ENCODE assay signal across 1 cellular context in the genomic region with DNA sequence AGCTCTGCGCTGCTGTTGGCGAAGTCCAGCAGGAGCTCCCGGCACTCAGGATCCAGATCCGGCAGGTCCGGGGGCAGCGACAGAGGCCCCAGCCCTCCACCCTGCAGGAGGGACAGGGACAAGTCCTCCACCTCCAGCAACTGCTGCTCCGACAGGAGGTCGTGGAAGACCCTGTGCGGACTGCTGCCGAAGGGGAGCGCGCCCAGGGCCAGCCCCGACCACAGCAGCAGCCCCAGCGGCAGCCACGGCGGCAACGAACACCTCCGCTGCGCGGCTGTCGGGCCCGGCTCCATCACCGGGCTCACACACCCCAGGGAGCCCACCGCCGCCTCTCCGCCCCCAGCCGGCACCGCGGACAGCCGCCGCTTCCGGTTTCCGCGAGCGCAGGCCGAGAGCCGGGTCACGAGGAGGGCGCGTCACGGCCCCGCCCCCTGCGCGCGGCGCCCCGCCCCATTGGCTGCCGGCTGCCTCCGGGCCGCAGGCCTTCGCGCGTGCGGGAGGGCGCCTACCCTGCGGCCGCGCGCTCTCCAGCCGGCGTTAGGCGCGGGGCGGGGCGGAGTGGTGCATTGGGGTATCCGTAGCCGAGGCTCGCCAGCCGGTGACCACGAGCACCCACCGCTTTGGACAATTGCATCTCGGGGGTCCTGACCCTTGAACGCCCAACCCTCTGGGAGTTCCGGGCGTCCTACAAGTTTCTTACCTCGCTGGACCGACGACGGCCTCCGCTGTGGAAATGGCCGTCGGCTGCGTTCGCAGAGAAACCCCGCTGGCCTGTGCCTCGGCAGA.
A peak's percentile ranks its signal among the peaks of the same experiment; 100 is the strongest.
TF ChIP-seq lines count a peak whose summit lies in the region.

A gene with protein sequence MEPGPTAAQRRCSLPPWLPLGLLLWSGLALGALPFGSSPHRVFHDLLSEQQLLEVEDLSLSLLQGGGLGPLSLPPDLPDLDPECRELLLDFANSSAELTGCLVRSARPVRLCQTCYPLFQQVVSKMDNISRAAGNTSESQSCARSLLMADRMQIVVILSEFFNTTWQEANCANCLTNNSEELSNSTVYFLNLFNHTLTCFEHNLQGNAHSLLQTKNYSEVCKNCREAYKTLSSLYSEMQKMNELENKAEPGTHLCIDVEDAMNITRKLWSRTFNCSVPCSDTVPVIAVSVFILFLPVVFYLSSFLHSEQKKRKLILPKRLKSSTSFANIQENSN (minus strand): TSS at position 383 of the 786 bp plus-strand sequence. CDS start 90 bp downstream, at position 293.

TF ChIP-seq in HepG2, 621 proteins besides CTCF, POLR2A, EP300 and RAD21 (continued from another document and continues in another):
- TF ChIP-seq, protein P1, sequence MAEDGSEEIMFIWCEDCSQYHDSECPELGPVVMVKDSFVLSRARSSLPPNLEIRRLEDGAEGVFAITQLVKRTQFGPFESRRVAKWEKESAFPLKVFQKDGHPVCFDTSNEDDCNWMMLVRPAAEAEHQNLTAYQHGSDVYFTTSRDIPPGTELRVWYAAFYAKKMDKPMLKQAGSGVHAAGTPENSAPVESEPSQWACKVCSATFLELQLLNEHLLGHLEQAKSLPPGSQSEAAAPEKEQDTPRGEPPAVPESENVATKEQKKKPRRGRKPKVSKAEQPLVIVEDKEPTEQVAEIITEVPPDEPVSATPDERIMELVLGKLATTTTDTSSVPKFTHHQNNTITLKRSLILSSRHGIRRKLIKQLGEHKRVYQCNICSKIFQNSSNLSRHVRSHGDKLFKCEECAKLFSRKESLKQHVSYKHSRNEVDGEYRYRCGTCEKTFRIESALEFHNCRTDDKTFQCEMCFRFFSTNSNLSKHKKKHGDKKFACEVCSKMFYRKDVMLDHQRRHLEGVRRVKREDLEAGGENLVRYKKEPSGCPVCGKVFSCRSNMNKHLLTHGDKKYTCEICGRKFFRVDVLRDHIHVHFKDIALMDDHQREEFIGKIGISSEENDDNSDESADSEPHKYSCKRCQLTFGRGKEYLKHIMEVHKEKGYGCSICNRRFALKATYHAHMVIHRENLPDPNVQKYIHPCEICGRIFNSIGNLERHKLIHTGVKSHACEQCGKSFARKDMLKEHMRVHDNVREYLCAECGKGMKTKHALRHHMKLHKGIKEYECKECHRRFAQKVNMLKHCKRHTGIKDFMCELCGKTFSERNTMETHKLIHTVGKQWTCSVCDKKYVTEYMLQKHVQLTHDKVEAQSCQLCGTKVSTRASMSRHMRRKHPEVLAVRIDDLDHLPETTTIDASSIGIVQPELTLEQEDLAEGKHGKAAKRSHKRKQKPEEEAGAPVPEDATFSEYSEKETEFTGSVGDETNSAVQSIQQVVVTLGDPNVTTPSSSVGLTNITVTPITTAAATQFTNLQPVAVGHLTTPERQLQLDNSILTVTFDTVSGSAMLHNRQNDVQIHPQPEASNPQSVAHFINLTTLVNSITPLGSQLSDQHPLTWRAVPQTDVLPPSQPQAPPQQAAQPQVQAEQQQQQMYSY (CRISPR knock-in tag; IDR thresholded peaks at IDR 0.05), result peak; percentile 25; the same call in 1 of the 2 replicates
- TF ChIP-seq ZNF136 (CRISPR knock-in tag; IDR thresholded peaks at IDR 0.05; ENCODE audit: low read depth) (0 out of 2 replicates have a peak, but pooled peaks have one; percentile 51), DMAP1 (CRISPR knock-in tag; IDR thresholded peaks at IDR 0.05) (peak; percentile 53; the same call in 1 of the 2 replicates), THAP11 (CRISPR knock-in tag; IDR thresholded peaks at IDR 0.05) (peak; percentile 62; the same call in 1 of the 2 replicates), PCBP1 (IDR thresholded peaks at IDR 0.05; ENCODE audit: borderline replicate concordance, low read depth, low read length) (no peak), HOXA3 (CRISPR knock-in tag; IDR thresholded peaks at IDR 0.05) (peak; percentile 94), ZNF773 (CRISPR knock-in tag; IDR thresholded peaks at IDR 0.05; ENCODE audit: borderline replicate concordance) (no peak; the same call in 1 of the 2 replicates), TEAD3 (CRISPR knock-in tag; optimal IDR thresholded peaks at IDR 0.05; ENCODE audit: borderline replicate concordance) (no peak), ZNF530 (CRISPR knock-in tag; IDR thresholded peaks at IDR 0.05; ENCODE audit: low read depth) (no peak), JUND (CRISPR knock-in tag; IDR thresholded peaks at IDR 0.05) (no peak; the same call in 1 of the 2 replicates), ZNF577 (CRISPR knock-in tag; IDR thresholded peaks at IDR 0.05; ENCODE audit: borderline replicate concordance, low read depth) (no peak), ZNF260 (CRISPR knock-in tag; IDR thresholded peaks at IDR 0.05; ENCODE audit: borderline replicate concordance, low read depth) (no peak), ZFP90 (CRISPR knock-in tag; IDR thresholded peaks at IDR 0.05; ENCODE audit: borderline replicate concordance) (no peak), ZZZ3 (CRISPR knock-in tag; IDR thresholded peaks at IDR 0.05; ENCODE audit: borderline replicate concordance) (peak; percentile 48; the same call in 1 of the 2 replicates), ZNF749 (CRISPR knock-in tag; IDR thresholded peaks at IDR 0.05; ENCODE audit: borderline replicate concordance) (peak; percentile 99), RORA (CRISPR knock-in tag; IDR thresholded peaks at IDR 0.05) (no peak), ZNF496 (CRISPR knock-in tag; IDR thresholded peaks at IDR 0.05; ENCODE audit: insufficient replicate concordance) (no peak), RELA (CRISPR knock-in tag; IDR thresholded peaks at IDR 0.05) (no peak), GATA4 (IDR thresholded peaks at IDR 0.05; ENCODE audit: borderline replicate concordance, low read depth) (peak; percentile 5; the same call in 1 of the 2 replicates), ZSCAN20 (CRISPR knock-in tag; IDR thresholded peaks at IDR 0.05; ENCODE audit: borderline replicate concordance) (peak; percentile 23; the same call in 1 of the 2 replicates), ATF7 (IDR thresholded peaks at IDR 0.05) (no peak), ATF7 (CRISPR knock-in tag; IDR thresholded peaks at IDR 0.05) (no peak), ZNF547 (CRISPR knock-in tag; IDR thresholded peaks at IDR 0.05) (0 out of 2 replicates have a peak, but pooled peaks have one; percentile 84), ATRX (CRISPR knock-in tag; IDR thresholded peaks at IDR 0.05; ENCODE audit: borderline replicate concordance) (no peak), CHD2 (IDR thresholded peaks at IDR 0.05; ENCODE audit: low read depth, low read length) (no peak), SNRNP70 (IDR thresholded peaks at IDR 0.05; ENCODE audit: low read depth, low read length) (no peak), YEATS2 (CRISPR knock-in tag; IDR thresholded peaks at IDR 0.05; ENCODE audit: borderline replicate concordance) (0 out of 2 replicates have a peak, but pooled peaks have one; percentile 32), RBFOX2 (IDR thresholded peaks at IDR 0.05; ENCODE audit: low read depth, low read length) (peak; percentile 84), SP4 (CRISPR knock-in tag; IDR thresholded peaks at IDR 0.05) (peak; percentile 94), ZNF616 (CRISPR knock-in tag; IDR thresholded peaks at IDR 0.05; ENCODE audit: low read depth) (peak; percentile 94; the same call in 1 of the 2 replicates), ZFP37 (CRISPR knock-in tag; IDR thresholded peaks at IDR 0.05; ENCODE audit: borderline replicate concordance) (no peak), MTA3 (CRISPR knock-in tag; IDR thresholded peaks at IDR 0.05) (no peak), ZNF788 (CRISPR knock-in tag; IDR thresholded peaks at IDR 0.05; ENCODE audit: borderline replicate concordance) (0 out of 2 replicates have a peak, but pooled peaks have one; percentile 40), FOSL1 (CRISPR knock-in tag; IDR thresholded peaks at IDR 0.05; ENCODE audit: borderline replicate concordance) (no peak), IKZF4 (CRISPR knock-in tag; IDR thresholded peaks at IDR 0.05; ENCODE audit: borderline replicate concordance, low read depth, not compliant biosample characterization) (peak; percentile 95), ZNF607 (CRISPR knock-in tag; IDR thresholded peaks at IDR 0.05; ENCODE audit: borderline replicate concordance) (peak; percentile 95), ZSCAN9 (CRISPR knock-in tag; IDR thresholded peaks at IDR 0.05; ENCODE audit: borderline replicate concordance) (0 out of 2 replicates have a peak, but pooled peaks have one; percentile 47), ZNF3 (CRISPR knock-in tag; IDR thresholded peaks at IDR 0.05) (no peak), PHF21A (CRISPR knock-in tag; IDR thresholded peaks at IDR 0.05) (peak; percentile 56)
- TF ChIP-seq, protein P2, sequence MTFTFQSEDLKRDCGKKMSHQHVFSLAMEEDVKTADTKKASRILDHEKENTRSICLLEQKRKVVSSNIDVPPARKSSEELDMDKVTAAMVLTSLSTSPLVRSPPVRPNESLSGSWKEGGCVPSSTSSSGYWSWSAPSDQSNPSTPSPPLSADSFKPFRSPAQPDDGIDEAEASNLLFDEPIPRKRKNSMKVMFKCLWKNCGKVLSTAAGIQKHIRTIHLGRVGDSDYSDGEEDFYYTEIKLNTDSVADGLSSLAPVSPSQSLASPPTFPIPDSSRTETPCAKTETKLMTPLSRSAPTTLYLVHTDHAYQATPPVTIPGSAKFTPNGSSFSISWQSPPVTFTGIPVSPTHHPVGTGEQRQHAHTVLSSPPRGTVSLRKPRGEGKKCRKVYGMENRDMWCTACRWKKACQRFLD (CRISPR knock-in tag; IDR thresholded peaks at IDR 0.05; ENCODE audit: borderline replicate concordance), result peak; percentile 29; the same call in 1 of the 2 replicates
- TF ChIP-seq, protein P3, sequence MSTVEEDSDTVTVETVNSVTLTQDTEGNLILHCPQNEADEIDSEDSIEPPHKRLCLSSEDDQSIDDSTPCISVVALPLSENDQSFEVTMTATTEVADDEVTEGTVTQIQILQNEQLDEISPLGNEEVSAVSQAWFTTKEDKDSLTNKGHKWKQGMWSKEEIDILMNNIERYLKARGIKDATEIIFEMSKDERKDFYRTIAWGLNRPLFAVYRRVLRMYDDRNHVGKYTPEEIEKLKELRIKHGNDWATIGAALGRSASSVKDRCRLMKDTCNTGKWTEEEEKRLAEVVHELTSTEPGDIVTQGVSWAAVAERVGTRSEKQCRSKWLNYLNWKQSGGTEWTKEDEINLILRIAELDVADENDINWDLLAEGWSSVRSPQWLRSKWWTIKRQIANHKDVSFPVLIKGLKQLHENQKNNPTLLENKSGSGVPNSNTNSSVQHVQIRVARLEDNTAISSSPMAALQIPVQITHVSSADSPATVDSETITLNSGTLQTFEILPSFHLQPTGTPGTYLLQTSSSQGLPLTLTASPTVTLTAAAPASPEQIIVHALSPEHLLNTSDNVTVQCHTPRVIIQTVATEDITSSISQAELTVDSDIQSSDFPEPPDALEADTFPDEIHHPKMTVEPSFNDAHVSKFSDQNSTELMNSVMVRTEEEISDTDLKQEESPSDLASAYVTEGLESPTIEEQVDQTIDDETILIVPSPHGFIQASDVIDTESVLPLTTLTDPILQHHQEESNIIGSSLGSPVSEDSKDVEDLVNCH (CRISPR knock-in tag; IDR thresholded peaks at IDR 0.05), result no peak
- TF ChIP-seq, protein P4, sequence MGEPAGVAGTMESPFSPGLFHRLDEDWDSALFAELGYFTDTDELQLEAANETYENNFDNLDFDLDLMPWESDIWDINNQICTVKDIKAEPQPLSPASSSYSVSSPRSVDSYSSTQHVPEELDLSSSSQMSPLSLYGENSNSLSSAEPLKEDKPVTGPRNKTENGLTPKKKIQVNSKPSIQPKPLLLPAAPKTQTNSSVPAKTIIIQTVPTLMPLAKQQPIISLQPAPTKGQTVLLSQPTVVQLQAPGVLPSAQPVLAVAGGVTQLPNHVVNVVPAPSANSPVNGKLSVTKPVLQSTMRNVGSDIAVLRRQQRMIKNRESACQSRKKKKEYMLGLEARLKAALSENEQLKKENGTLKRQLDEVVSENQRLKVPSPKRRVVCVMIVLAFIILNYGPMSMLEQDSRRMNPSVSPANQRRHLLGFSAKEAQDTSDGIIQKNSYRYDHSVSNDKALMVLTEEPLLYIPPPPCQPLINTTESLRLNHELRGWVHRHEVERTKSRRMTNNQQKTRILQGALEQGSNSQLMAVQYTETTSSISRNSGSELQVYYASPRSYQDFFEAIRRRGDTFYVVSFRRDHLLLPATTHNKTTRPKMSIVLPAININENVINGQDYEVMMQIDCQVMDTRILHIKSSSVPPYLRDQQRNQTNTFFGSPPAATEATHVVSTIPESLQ (CRISPR knock-in tag; conservative IDR thresholded peaks at IDR 0.05), result no peak
- TF ChIP-seq, protein P5, sequence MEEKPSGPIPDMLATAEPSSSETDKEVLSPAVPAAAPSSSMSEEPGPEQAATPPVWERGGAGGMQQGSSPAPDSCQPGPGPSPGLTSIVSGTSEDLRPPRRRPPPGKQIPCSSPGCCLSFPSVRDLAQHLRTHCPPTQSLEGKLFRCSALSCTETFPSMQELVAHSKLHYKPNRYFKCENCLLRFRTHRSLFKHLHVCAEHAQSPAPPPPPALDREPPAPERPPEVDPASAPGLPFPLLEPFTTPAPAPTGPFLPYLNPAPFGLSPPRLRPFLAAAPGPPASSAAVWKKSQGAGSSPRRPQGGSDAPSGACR (CRISPR knock-in tag; IDR thresholded peaks at IDR 0.05), result no peak
- TF ChIP-seq, protein P6, sequence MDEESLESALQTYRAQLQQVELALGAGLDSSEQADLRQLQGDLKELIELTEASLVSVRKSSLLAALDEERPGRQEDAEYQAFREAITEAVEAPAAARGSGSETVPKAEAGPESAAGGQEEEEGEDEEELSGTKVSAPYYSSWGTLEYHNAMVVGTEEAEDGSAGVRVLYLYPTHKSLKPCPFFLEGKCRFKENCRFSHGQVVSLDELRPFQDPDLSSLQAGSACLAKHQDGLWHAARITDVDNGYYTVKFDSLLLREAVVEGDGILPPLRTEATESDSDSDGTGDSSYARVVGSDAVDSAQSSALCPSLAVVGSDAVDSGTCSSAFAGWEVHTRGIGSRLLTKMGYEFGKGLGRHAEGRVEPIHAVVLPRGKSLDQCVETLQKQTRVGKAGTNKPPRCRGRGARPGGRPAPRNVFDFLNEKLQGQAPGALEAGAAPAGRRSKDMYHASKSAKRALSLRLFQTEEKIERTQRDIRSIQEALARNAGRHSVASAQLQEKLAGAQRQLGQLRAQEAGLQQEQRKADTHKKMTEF (CRISPR knock-in tag; IDR thresholded peaks at IDR 0.05), result peak; percentile 53; the same call in 1 of the 2 replicates
- TF ChIP-seq, protein P7, sequence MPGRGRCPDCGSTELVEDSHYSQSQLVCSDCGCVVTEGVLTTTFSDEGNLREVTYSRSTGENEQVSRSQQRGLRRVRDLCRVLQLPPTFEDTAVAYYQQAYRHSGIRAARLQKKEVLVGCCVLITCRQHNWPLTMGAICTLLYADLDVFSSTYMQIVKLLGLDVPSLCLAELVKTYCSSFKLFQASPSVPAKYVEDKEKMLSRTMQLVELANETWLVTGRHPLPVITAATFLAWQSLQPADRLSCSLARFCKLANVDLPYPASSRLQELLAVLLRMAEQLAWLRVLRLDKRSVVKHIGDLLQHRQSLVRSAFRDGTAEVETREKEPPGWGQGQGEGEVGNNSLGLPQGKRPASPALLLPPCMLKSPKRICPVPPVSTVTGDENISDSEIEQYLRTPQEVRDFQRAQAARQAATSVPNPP (CRISPR knock-in tag; IDR thresholded peaks at IDR 0.05), result peak; percentile 78; the same call in 1 of the 2 replicates
- TF ChIP-seq, protein P8, sequence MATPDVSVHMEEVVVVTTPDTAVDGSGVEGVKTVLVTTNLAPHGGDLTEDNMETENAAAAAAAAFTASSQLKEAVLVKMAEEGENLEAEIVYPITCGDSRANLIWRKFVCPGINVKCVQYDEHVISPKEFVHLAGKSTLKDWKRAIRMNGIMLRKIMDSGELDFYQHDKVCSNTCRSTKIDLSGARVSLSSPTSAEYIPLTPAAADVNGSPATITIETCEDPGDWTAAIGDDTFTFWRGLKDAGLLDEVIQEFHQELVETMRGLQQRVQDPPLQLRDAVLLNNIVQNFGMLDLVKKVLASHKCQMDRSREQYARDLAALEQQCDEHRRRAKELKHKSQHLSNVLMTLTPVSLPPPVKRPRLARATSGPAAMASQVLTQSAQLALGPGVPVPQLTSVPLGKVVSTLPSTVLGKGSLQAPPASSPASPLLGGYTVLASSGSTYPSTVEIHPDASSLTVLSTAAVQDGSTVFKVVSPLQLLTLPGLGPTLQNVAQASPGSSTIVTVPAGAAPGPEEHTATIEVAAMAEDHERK (CRISPR knock-in tag; IDR thresholded peaks at IDR 0.05; ENCODE audit: low read depth), result no peak
